10 cellular contexts compared by ENCODE assay signal in the genomic region with DNA sequence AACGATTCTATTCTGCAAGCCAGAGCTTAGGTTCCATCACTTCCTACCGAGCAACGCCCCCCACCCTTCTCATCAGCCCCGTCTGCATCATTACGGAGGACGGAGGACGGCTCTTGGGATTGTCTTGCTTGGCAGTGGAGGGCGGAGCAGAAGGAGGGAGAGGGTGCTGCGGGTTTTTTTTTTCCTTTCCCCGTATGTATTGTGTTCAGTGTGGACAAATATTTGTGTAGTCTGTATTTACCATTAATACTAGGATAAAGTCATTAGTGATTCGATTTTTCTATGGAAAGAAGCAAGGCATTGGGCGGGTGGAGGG.
DNase-seq lines count a peak whose midpoint lies in the region; ATAC-seq and TF ChIP-seq lines count a peak whose summit lies in the region.
"Had no signal": no experiment of that assay in that cellular context is flagged by ENCODE, and none has a peak within 500 bp of the region (broad histone marks: within the 10 kb centered on the region; RNA-seq: fewer than 3 reads in every experiment).

No MANE protein-coding gene starts in this region.

- no peaks in the 10 kb centered on the region for H3K9me3 ChIP-seq in PC-9 (ENCODE audit: insufficient read depth, low read depth)
- H3K9me3 ChIP-seq: colonic mucosa had no signal

- no peaks in the 10 kb centered on the region for H3K79me2 ChIP-seq in PC-9 (ENCODE audit: low read depth)

- H3K4me3 ChIP-seq in PC-9: no peak overlapping the region
- H3K4me3 ChIP-seq: colonic mucosa had no signal

- no peaks in the 10 kb centered on the region for H3K36me3 Mint-ChIP-seq in activated CD4-positive, alpha-beta T cell treated with anti-CD3 and anti-CD28 coated beads, Interleukin-2, amount 10 ng/mL, durations not matched to agents 24 days and 14 days (ENCODE audit: low read depth)

- H3K4me1 ChIP-seq in PC-9 (replicated peaks; ENCODE audit: insufficient read depth): peaks cover 10% of the 10 kb centered on the region
- H3K4me1 ChIP-seq: colonic mucosa had no signal

- no peaks in the 10 kb centered on the region for H3F3A ChIP-seq in PC-9 (ENCODE audit: insufficient read depth, low read depth)

- H4K20me1 ChIP-seq in PC-9 (ENCODE audit: insufficient read depth): no peaks in the 10 kb centered on the region

- peak overlapping the region; percentile 77 for H3K27ac ChIP-seq in substantia nigra (ENCODE audit: low read depth, low read length, poor library complexity, severe bottlenecking)
- H3K27ac ChIP-seq in PC-9: no peak overlapping the region
- H3K27ac ChIP-seq: colonic mucosa had no signal

- intact Hi-C loops in activated CD4-positive, alpha-beta T cell treated with anti-CD3 and anti-CD28 coated beads, Interleukin-2, amount 10 ng/mL, durations not matched to agents 24 days and 14 days (cut with micrococcal nuclease): loop anchor here (2.0 to 10.0 kb wide), 3 partner anchors 74 to 334 kb away; no protein-coding TSS in a partner anchor
- intact Hi-C loops in left cardiac atrium (cut with DNase I): loop anchor here (5.0 kb wide), 4 partner anchors 54 to 354 kb away; partner anchors contain the start of gene HIPK2 (in 1 of the 2)
- intact Hi-C loops in PC-9 (cut with micrococcal nuclease; ENCODE audit: unreplicated experiment): no loop called here

- H3K27ac Mint-ChIP-seq in activated CD4-positive, alpha-beta T cell treated with anti-CD3 and anti-CD28 coated beads, Interleukin-2, amount 10 ng/mL, durations not matched to agents 24 days and 14 days: peak overlapping the region; percentile 67

- H3K27me3 ChIP-seq in PC-9 (ENCODE audit: insufficient read depth, low read depth): no peaks in the 10 kb centered on the region
- H3K27me3 ChIP-seq: colonic mucosa had no signal

- H3K4me2 ChIP-seq in PC-9: no peak overlapping the region

- no peak overlapping the region for H2AFZ ChIP-seq in PC-9

- DNase-seq in activated CD4-positive, alpha-beta T cell treated with anti-CD3 and anti-CD28 coated beads, Interleukin-2, amount 10 ng/mL, durations not matched to agents 24 days and 14 days: no peak
- no peak for DNase-seq in activated CD4-positive, alpha-beta T cell treated with anti-CD3 and anti-CD28 coated beads for 1 hour
- DNase-seq in NCI-H2227 treated with DMSO at 0.1 percent for 48 hours (lab: John Stamatoyannopoulos, UW): peak; percentile 69
- peak; percentile 43 for DNase-seq in left cardiac atrium
- DNase-seq in substantia nigra (lab: John Stamatoyannopoulos, UW): no peak
- no peak for DNase-seq in stimulated activated CD4-positive, alpha-beta T cell treated with anti-CD3 and anti-CD28 coated beads, Interleukin-15, amount 100 ng/mL, for 24 hours
- no peak for DNase-seq in PC-9
- DNase-seq: colonic mucosa, NCI-H2029 had no signal

- H3K9me2 ChIP-seq in PC-9 (ENCODE audit: insufficient read depth): no peaks in the 10 kb centered on the region

- ATAC-seq in left cardiac atrium (peak in 1 of 2 donors; percentile 22), HG02938 (IDR thresholded peaks at IDR 0.05; ENCODE audit: unreplicated experiment) (no peak)

- POLR2A ChIA-PET in PC-9 (lab: Charles Lee; ENCODE audit: unreplicated experiment): no interaction called here

- no TSS peak for BruUV-seq in PC-9 (replicated peaks; lab: Mats Ljungman, UMichigan)

- no peaks in the 10 kb centered on the region for H3K9me3 Mint-ChIP-seq in activated CD4-positive, alpha-beta T cell treated with anti-CD3 and anti-CD28 coated beads, Interleukin-2, amount 10 ng/mL, durations not matched to agents 24 days and 14 days

- no peaks in the 10 kb centered on the region for H3K36me3 ChIP-seq in PC-9 (ENCODE audit: low read depth)
- H3K36me3 ChIP-seq: colonic mucosa had no signal

- no peaks in the 10 kb centered on the region for H3K27me3 Mint-ChIP-seq in activated CD4-positive, alpha-beta T cell treated with anti-CD3 and anti-CD28 coated beads, Interleukin-2, amount 10 ng/mL, durations not matched to agents 24 days and 14 days

- TF ChIP-seq CTCF in PC-9 (conservative IDR thresholded peaks at IDR 0.05): no peak

- peak overlapping the region; percentile 58 for H3K4me3 Mint-ChIP-seq in activated CD4-positive, alpha-beta T cell treated with anti-CD3 and anti-CD28 coated beads, Interleukin-2, amount 10 ng/mL, durations not matched to agents 24 days and 14 days

- CTCF ChIA-PET in PC-9 (lab: Charles Lee): no interaction called here

- peaks cover 43% of the 10 kb centered on the region for H3K4me1 Mint-ChIP-seq in activated CD4-positive, alpha-beta T cell treated with anti-CD3 and anti-CD28 coated beads, Interleukin-2, amount 10 ng/mL, durations not matched to agents 24 days and 14 days

Comparison
In these comparisons a context has a peak if more than half of its experiments do, and no peak if none do; other contexts are left out.
1. DNase-seq: peak in NCI-H2227 treated with DMSO at 0.1 percent for 48 hours (single experiment) and left cardiac atrium (single experiment); none in activated CD4-positive, alpha-beta T cell treated with anti-CD3 and anti-CD28 coated beads, Interleukin-2, amount 10 ng/mL, durations not matched to agents 24 days and 14 days (single experiment), activated CD4-positive, alpha-beta T cell treated with anti-CD3 and anti-CD28 coated beads for 1 hour (single experiment), substantia nigra (0 of 49), stimulated activated CD4-positive, alpha-beta T cell treated with anti-CD3 and anti-CD28 coated beads, Interleukin-15, amount 100 ng/mL, for 24 hours (single experiment) and PC-9 (0 of 2).